In genomic region chr16:28110977-28111376, GRCh38 we compare ENCODE assay signal across 18 cellular contexts. TPM values are rescaled to one million over a fixed set of nuclear protein-coding genes. Genes with fewer than 3 reads are reported as not detected.
DNase-seq lines count a peak whose midpoint lies in the region; ATAC-seq and TF ChIP-seq lines count a peak whose summit lies in the region.
"Had no signal": no experiment of that assay in that cellular context is flagged by ENCODE, and none has a peak within 500 bp of the region (broad histone marks: within the 10 kb centered on the region; RNA-seq: fewer than 3 reads in every experiment).

No MANE protein-coding gene starts in this region.

- H3K79me2 ChIP-seq in mammary epithelial cell (ENCODE audit: insufficient read depth, low read length) = peaks cover 36% of the 10 kb centered on the region

- no peaks in the 10 kb centered on the region for H3K27me3 ChIP-seq in mammary epithelial cell (ENCODE audit: insufficient read depth, low read length)

- H3K4me1 Mint-ChIP-seq in MCF 10A (ENCODE audit: insufficient read depth, unreplicated experiment) (no peaks in the 10 kb centered on the region), T-cell (peaks cover 11 to 18% (median 12%) of the 10 kb centered on the region in 3 donors), immature natural killer cell (peaks cover 17 to 33% of the 10 kb centered on the region in 2 donors)
- H3K4me1 Mint-ChIP-seq: B cell had no signal

- H3K27me3 Mint-ChIP-seq in MCF 10A (ENCODE audit: insufficient read depth, unreplicated experiment) (no peaks in the 10 kb centered on the region), T-cell (no peaks in the 10 kb centered on the region), immature natural killer cell (ENCODE audit: low read depth in 3 of 3) (peaks cover 0 to 4% (median 3%) of the 10 kb centered on the region in 3 donors)
- H3K27me3 Mint-ChIP-seq: B cell had no signal

- H3K4me3 ChIP-seq in mammary epithelial cell (replicated peaks in 1 of 3; ENCODE audit: insufficient read depth in 1 of 3, low read depth in 2 of 3, low read length in 3 of 3) = no peak overlapping the region
- H3K4me3 ChIP-seq: GM12878 had no signal

- intact Hi-C loops in MCF 10A (cut with micrococcal nuclease) = no loop called here
- intact Hi-C loops in mammary epithelial cell (cut with micrococcal nuclease) = no loop called here

- CTCF ChIA-PET in MCF 10A (lab: Yijun Ruan, JAX) (no interaction called here), mammary epithelial cell (lab: Charles Lee; ENCODE audit: low non-redundant PET) (no interaction called here), T-cell (lab: Charles Lee) (no interaction called here)

- H3K4me1 ChIP-seq in mammary epithelial cell (ENCODE audit: insufficient read depth, low read length) = peaks cover 18% of the 10 kb centered on the region

- H3K4me2 ChIP-seq in mammary epithelial cell (ENCODE audit: insufficient read depth, low read depth, low read length) = no peak overlapping the region

- dilution Hi-C loops in mammary epithelial cell (cut with HindIII; ENCODE audit: low sequenced_read_pairs) = no loop called here

- POLR2A ChIA-PET in MCF 10A (lab: Yijun Ruan, JAX) (no interaction called here), T-cell (lab: Charles Lee) (interaction anchor here in 1 of 2 donors (0.6 to 0.7 kb wide), 2 partner anchors 36 to 249 kb away, joined by 3 to 5 read pairs; no protein-coding TSS in a partner anchor)

- peaks cover 43% of the 10 kb centered on the region for H3K36me3 ChIP-seq in mammary epithelial cell (ENCODE audit: insufficient read depth, low read length)

- WGBS in mammary epithelial cell (ENCODE audit: low coverage, missing lambda C conversion rate) = 95% methylated on average over 2 of the region's 2 CpGs

- no peak for ATAC-seq in T-cell (replicated peaks in 1 of 4)
- no peak for ATAC-seq in GM18511 (IDR thresholded peaks at IDR 0.05; ENCODE audit: unreplicated experiment)
- no peak for ATAC-seq in GM21360 (IDR thresholded peaks at IDR 0.05; ENCODE audit: unreplicated experiment)
- ATAC-seq: CD8-positive, alpha-beta T cell; GM12878 had no signal

- no peak overlapping the region for H2AFZ ChIP-seq in mammary epithelial cell (ENCODE audit: low read depth, low read length)

- H3K36me3 Mint-ChIP-seq in MCF 10A (ENCODE audit: insufficient read depth, unreplicated experiment) (peaks cover 84% of the 10 kb centered on the region), T-cell (peaks cover 68% of the 10 kb centered on the region), immature natural killer cell (peaks cover 23 to 52% (median 31%) of the 10 kb centered on the region in 3 donors)

- no peak for DNase-seq in MCF 10A (ENCODE audit: unreplicated experiment)
- DNase-seq in mammary epithelial cell = no peak
- DNase-seq in T-cell = no peak
- no peak for DNase-seq in immature natural killer cell
- DNase-seq in ureter (ENCODE audit: low spot score) = no peak
- DNase-seq: CD8-positive, alpha-beta T cell; DND-41; GOT3; Karpas-422; MM.1S; NCI-H1092 treated with DMSO at 0.1 percent for 48 hours; NCI-H2227 treated with DMSO at 0.1 percent for 48 hours; NCI-H524 had no signal

- in situ Hi-C loops in mammary epithelial cell (cut with MboI; ENCODE audit: low sequenced_read_pairs in 2 of 2) = loop anchor here in 1 of 2 donors (25.0 kb wide), 1 partner anchor 101 kb away; the partner anchor contains the start of gene XPO6

- no peak overlapping the region for H3K9ac ChIP-seq in mammary epithelial cell (ENCODE audit: insufficient read depth, low read length)

- H3K4me3 Mint-ChIP-seq in MCF 10A (ENCODE audit: unreplicated experiment) = no peak overlapping the region
- H3K4me3 Mint-ChIP-seq in T-cell = no peak overlapping the region
- no peak overlapping the region for H3K4me3 Mint-ChIP-seq in immature natural killer cell
- H3K4me3 Mint-ChIP-seq: B cell; CD8-positive, alpha-beta T cell had no signal

- H3K9me3 ChIP-seq in mammary epithelial cell (replicated peaks; ENCODE audit: insufficient read depth, low read length) = no peaks in the 10 kb centered on the region

- TF ChIP-seq CTCF in MCF 10A (IDR thresholded peaks at IDR 0.05; ENCODE audit: unreplicated experiment) (no peak), mammary epithelial cell (conservative IDR thresholded peaks at IDR 0.05 in 1 of 2, IDR thresholded peaks at IDR 0.05 in 1 of 2; ENCODE audit: extremely low read depth in 1 of 2, insufficient read depth in 1 of 2, low read depth in 1 of 2, low read length in 2 of 2) (no peak)

- peaks cover 5% of the 10 kb centered on the region for H4K20me1 ChIP-seq in mammary epithelial cell (ENCODE audit: insufficient read depth, low read length)

- H3K27ac Mint-ChIP-seq in MCF 10A (ENCODE audit: low read depth, unreplicated experiment) = peak overlapping the region; percentile 57
- peak overlapping the region; percentile 41 to 52 for H3K27ac Mint-ChIP-seq in T-cell
- H3K27ac Mint-ChIP-seq in immature natural killer cell = peak overlapping the region in 4 of 6 donors; percentile 43 to 77 (median 58)

- H3K9me3 Mint-ChIP-seq in MCF 10A (ENCODE audit: unreplicated experiment) (no peaks in the 10 kb centered on the region), T-cell (no peaks in the 10 kb centered on the region), immature natural killer cell (no peaks in the 10 kb centered on the region)
- H3K9me3 Mint-ChIP-seq: CD8-positive, alpha-beta T cell had no signal

- BruUV-seq in MCF 10A (replicated peaks; lab: Mats Ljungman, UMichigan) (no TSS peak), mammary epithelial cell (replicated peaks; lab: Mats Ljungman, UMichigan) (no TSS peak)

- H3K27ac ChIP-seq in mammary epithelial cell (ENCODE audit: insufficient read depth, low read depth, low read length) = no peak overlapping the region

RNA-seq across cellular contexts. Expression of gene GSG1L, which starts 47.5 kb away (rescaled TPM):
- total RNA-seq in MCF 10A (2022) (not detected in 2 replicates), mammary epithelial cell (not detected), T-cell (not detected), ureter (0.21 TPM)
- polyA plus RNA-seq in mammary epithelial cell (not detected), immature natural killer cell (not detected)
- polyA minus RNA-seq in mammary epithelial cell = not detected
- total RNA-seq: B cell; CD8-positive, alpha-beta T cell; GM12878; SK-MEL-5 had no signal
- polyA plus RNA-seq: GM12878 had no signal
